In genomic region chr4:14887842-14888433, GRCh38 we compare ENCODE assay signal across 20 cellular contexts.
"Had no signal": no experiment of that assay in that cellular context is flagged by ENCODE, and none has a peak within 500 bp of the region (broad histone marks: within the 10 kb centered on the region; RNA-seq: fewer than 3 reads in every experiment).

No MANE protein-coding gene starts in this region.

- H3K27ac Mint-ChIP-seq: activated CD4-positive, alpha-beta T cell treated with anti-CD3 and anti-CD28 coated beads, Interleukin-2, amount 10 ng/mL, durations not matched to agents 24 days and 14 days; activated naive CD4-positive, alpha-beta T cell treated with anti-CD3 and anti-CD28 coated beads, Interleukin-2, amount 50 U/mL, for 24 hours; mesothelial cell of epicardium; natural killer cell treated with Interleukin-12 subunit alpha and Interleukin-12 subunit beta and Interleukin-15 and Interleukin-18, amount 100 ng/mL, for 72 hours; T-cell had no signal

- FAIRE-seq: urothelium cell line had no signal

- H3K27ac ChIP-seq: ascending aorta, lower lobe of right lung, sigmoid colon, thyroid gland had no signal

- H3K27me3 Mint-ChIP-seq: activated naive CD4-positive, alpha-beta T cell treated with anti-CD3 and anti-CD28 coated beads, Interleukin-2, amount 50 U/mL, for 24 hours; T-cell had no signal

- H3K27me3 ChIP-seq: ascending aorta, sigmoid colon, thyroid gland had no signal

- H3K4me1 Mint-ChIP-seq: activated CD4-positive, alpha-beta T cell treated with anti-CD3 and anti-CD28 coated beads, Interleukin-2, amount 10 ng/mL, durations not matched to agents 24 days and 14 days; activated naive CD4-positive, alpha-beta T cell treated with anti-CD3 and anti-CD28 coated beads, Interleukin-2, amount 50 U/mL, for 24 hours; T-cell had no signal

- H3K9me3 Mint-ChIP-seq: activated CD4-positive, alpha-beta T cell treated with anti-CD3 and anti-CD28 coated beads, Interleukin-2, amount 10 ng/mL, durations not matched to agents 24 days and 14 days; activated naive CD4-positive, alpha-beta T cell treated with anti-CD3 and anti-CD28 coated beads, Interleukin-2, amount 50 U/mL, for 24 hours; mesothelial cell of epicardium; natural killer cell treated with Interleukin-12 subunit alpha and Interleukin-12 subunit beta and Interleukin-15 and Interleukin-18, amount 100 ng/mL, for 72 hours; T-cell had no signal

- ATAC-seq: natural killer cell treated with Interleukin-12 subunit alpha and Interleukin-12 subunit beta and Interleukin-15 and Interleukin-18, amount 100 ng/mL, for 72 hours; T-cell had no signal

- H3K4me1 ChIP-seq: ascending aorta, lower lobe of right lung, sigmoid colon, thyroid gland had no signal

- DNase-seq: activated CD4-positive, alpha-beta T cell treated with anti-CD3 and anti-CD28 coated beads, Interleukin-2, amount 10 ng/mL, durations not matched to agents 24 days and 14 days; activated CD8-positive, alpha-beta memory T cell treated with anti-CD3 and anti-CD28 coated beads, Interleukin-2, amount 50 U/mL, for 4 hours; activated effector memory CD4-positive, alpha-beta T cell treated with anti-CD3 and anti-CD28 coated beads, Interleukin-2, amount 50 U/mL, for 16 hours; activated T-cell treated with anti-CD3 and anti-CD28 coated beads, Interleukin-2, amount 50 U/mL, for 48 hours; effector CD4-positive, alpha-beta T cell; islet precursor cell; lower lobe of right lung; sigmoid colon; stimulated activated CD4-positive, alpha-beta T cell treated with anti-CD3 and anti-CD28 coated beads, Interleukin-12 subunit alpha, Interleukin-12 subunit beta, amount 100 ng/mL, for 4 hours; stimulated activated CD4-positive, alpha-beta T cell treated with anti-CD3 and anti-CD28 coated beads, Interleukin-1b, Interleukin-23, amount 100 ng/mL, for 48 hours; stimulated activated CD8-positive, alpha-beta memory T cell treated with anti-CD3 and anti-CD28 coated beads, Interleukin-4, amount 100 ng/mL, for 48 hours; stimulated activated naive CD4-positive, alpha-beta T cell; T-cell; T1000; thyroid gland had no signal

- H3K36me3 Mint-ChIP-seq: activated naive CD4-positive, alpha-beta T cell treated with anti-CD3 and anti-CD28 coated beads, Interleukin-2, amount 50 U/mL, for 24 hours; mesothelial cell of epicardium; natural killer cell treated with Interleukin-12 subunit alpha and Interleukin-12 subunit beta and Interleukin-15 and Interleukin-18, amount 100 ng/mL, for 72 hours; T-cell had no signal

- H3K9me3 ChIP-seq: ascending aorta, lower lobe of right lung, sigmoid colon, thyroid gland had no signal

- H3K4me3 Mint-ChIP-seq: activated CD4-positive, alpha-beta T cell treated with anti-CD3 and anti-CD28 coated beads, Interleukin-2, amount 10 ng/mL, durations not matched to agents 24 days and 14 days; activated naive CD4-positive, alpha-beta T cell treated with anti-CD3 and anti-CD28 coated beads, Interleukin-2, amount 50 U/mL, for 24 hours; mesothelial cell of epicardium; natural killer cell treated with Interleukin-12 subunit alpha and Interleukin-12 subunit beta and Interleukin-15 and Interleukin-18, amount 100 ng/mL, for 72 hours; T-cell had no signal

- H3K36me3 ChIP-seq: ascending aorta, lower lobe of right lung, sigmoid colon, thyroid gland had no signal

- H3K4me3 ChIP-seq: ascending aorta, lower lobe of right lung, sigmoid colon, thyroid gland had no signal
